ENCODE assay signal across 19 cellular contexts in genomic region chr10:129966370-129966769, GRCh38. TPM values are rescaled to one million over a fixed set of nuclear protein-coding genes. Genes with fewer than 3 reads are reported as not detected.
DNase-seq lines count a peak whose midpoint lies in the region; FAIRE-seq and TF ChIP-seq lines count a peak whose summit lies in the region.
"Had no signal": no experiment of that assay in that cellular context is flagged by ENCODE, and none has a peak within 500 bp of the region (broad histone marks: within the 10 kb centered on the region; RNA-seq: fewer than 3 reads in every experiment).

No MANE protein-coding gene starts in this region.

- no peak overlapping the region for H4K8ac ChIP-seq in mesenchymal stem cell (ENCODE audit: low read length)

- no peak for TF ChIP-seq POLR2A in H54 (IDR thresholded peaks at IDR 0.05; ENCODE audit: low read depth, low read length)

- H2AK5ac ChIP-seq in mesenchymal stem cell (ENCODE audit: low read length, severe bottlenecking) = no peak overlapping the region

- peaks cover 13% of the 10 kb centered on the region for H3K4me1 Mint-ChIP-seq in activated CD4-positive, alpha-beta T cell treated with anti-CD3 and anti-CD28 coated beads, Interleukin-2, amount 10 ng/mL, durations not matched to agents 24 days and 14 days
- peaks cover 22% of the 10 kb centered on the region for H3K4me1 Mint-ChIP-seq in activated T-helper 1 cell treated with anti-CD3 and anti-CD28 coated beads, Interleukin-12 subunit alpha, Interleukin-12 subunit beta, Interleukin-2, Interleukin-4 antibody, amounts not matched to agents 30 ng/mL and 10 ng/mL and 1 ng/mL, durations not matched to agents 14 hours and 24 hours and 36 hours (ENCODE audit: low read depth)

- peaks cover 11% of the 10 kb centered on the region for H3K9me3 Mint-ChIP-seq in activated CD4-positive, alpha-beta T cell treated with anti-CD3 and anti-CD28 coated beads, Interleukin-2, amount 10 ng/mL, durations not matched to agents 24 days and 14 days
- no peaks in the 10 kb centered on the region for H3K9me3 Mint-ChIP-seq in activated T-helper 1 cell treated with anti-CD3 and anti-CD28 coated beads, Interleukin-12 subunit alpha, Interleukin-12 subunit beta, Interleukin-2, Interleukin-4 antibody, amounts not matched to agents 30 ng/mL and 10 ng/mL and 1 ng/mL, durations not matched to agents 14 hours and 24 hours and 36 hours
- H3K9me3 Mint-ChIP-seq: activated B cell treated with CpG ODN at 0.5 μM for 24 hours had no signal

- no peak overlapping the region for H4K91ac ChIP-seq in mesenchymal stem cell (ENCODE audit: low read length)

- H2BK120ac ChIP-seq in mesenchymal stem cell (ENCODE audit: low read depth, low read length) = no peak overlapping the region

- H3K4me3 ChIP-seq in mesenchymal stem cell (ENCODE audit: insufficient read depth in 1 of 2, low read depth in 1 of 2, low read length in 2 of 2) (peak overlapping the region in 1 of 2 experiments; percentile 82), skeletal muscle cell (ENCODE audit: low read depth, low read length) (peak overlapping the region; percentile 17)

- no peak overlapping the region for H3K23ac ChIP-seq in mesenchymal stem cell (ENCODE audit: low read length in 2 of 2)

- peak overlapping the region; percentile 95 for H3K9ac ChIP-seq in mesenchymal stem cell (ENCODE audit: low read length)
- H3K9ac ChIP-seq: BLaER1 had no signal

- H3K27me3 ChIP-seq in mesenchymal stem cell (ENCODE audit: control insufficient read depth in 1 of 2, insufficient read depth in 1 of 2, low read length in 2 of 2) = peaks cover 0 to 85% of the 10 kb centered on the region in 2 experiments

- intact Hi-C loops in activated CD4-positive, alpha-beta T cell treated with anti-CD3 and anti-CD28 coated beads, Interleukin-2, amount 10 ng/mL, durations not matched to agents 24 days and 14 days (cut with micrococcal nuclease) = loop anchor here (5.0 kb wide), 1 partner anchor 934 kb away; no protein-coding TSS in a partner anchor
- intact Hi-C loops in activated T-helper 1 cell treated with anti-CD3 and anti-CD28 coated beads, Interleukin-12 subunit alpha, Interleukin-12 subunit beta, Interleukin-2, Interleukin-4 antibody, amounts not matched to agents 30 ng/mL and 10 ng/mL and 1 ng/mL, durations not matched to agents 14 hours and 24 hours and 36 hours (cut with micrococcal nuclease) = no loop called here

- H3K27ac ChIP-seq in mesenchymal stem cell (ENCODE audit: low read length, poor library complexity, severe bottlenecking) = no peak overlapping the region
- H3K27ac ChIP-seq: BLaER1 had no signal

- H3K36me3 ChIP-seq in mesenchymal stem cell (ENCODE audit: control insufficient read depth in 1 of 2, insufficient read depth in 2 of 2, low read depth in 1 of 2, low read length in 2 of 2) = peaks cover 0 to 16% of the 10 kb centered on the region in 2 experiments
- H3K36me3 ChIP-seq: BLaER1 had no signal

- no peak for DNase-seq in activated CD4-positive, alpha-beta T cell treated with anti-CD3 and anti-CD28 coated beads, Interleukin-2, amount 10 ng/mL, durations not matched to agents 24 days and 14 days
- no peak for DNase-seq in activated CD4-positive, alpha-beta T cell treated with anti-CD3 and anti-CD28 coated beads for 4 hours
- DNase-seq in activated T-helper 1 cell treated with anti-CD3 and anti-CD28 coated beads, Interleukin-12 subunit alpha, Interleukin-12 subunit beta, Interleukin-2, Interleukin-4 antibody, amounts not matched to agents 30 ng/mL and 10 ng/mL and 1 ng/mL, durations not matched to agents 14 hours and 24 hours and 36 hours (ENCODE audit: low spot score) = no peak
- DNase-seq in mesenchymal stem cell = no peak
- DNase-seq in skeletal muscle cell (ENCODE audit: low read depth) = no peak
- no peak for DNase-seq in H54 (ENCODE audit: insufficient read length, low spot score)
- no peak for DNase-seq in NCI-H226
- no peak for DNase-seq in stimulated activated CD8-positive, alpha-beta memory T cell treated with anti-CD3 and anti-CD28 coated beads, Interleukin-4, amount 100 ng/mL, for 48 hours
- DNase-seq: activated B cell treated with CpG ODN at 0.5 μM for 24 hours; activated effector memory CD4-positive, alpha-beta T cell treated with anti-CD3 and anti-CD28 coated beads, Interleukin-2, amount 50 U/mL, for 16 hours; central memory CD4-positive, alpha-beta T cell; NCI-H1105 treated with DMSO at 0.1 percent for 48 hours; NCI-H2171; NCI-H774; stimulated activated CD4-positive, alpha-beta T cell treated with anti-CD3 and anti-CD28 coated beads, Interleukin-4, amount 100 ng/mL, for 4 hours had no signal

- H3K4ac ChIP-seq in mesenchymal stem cell (ENCODE audit: low read depth in 1 of 2, low read length in 2 of 2) = no peak overlapping the region

- H2AFZ ChIP-seq in mesenchymal stem cell (ENCODE audit: low read depth, low read length) = no peak overlapping the region

- no peaks in the 10 kb centered on the region for H3K79me1 ChIP-seq in mesenchymal stem cell (replicated peaks; ENCODE audit: low read length, poor library complexity, severe bottlenecking)

- no peak overlapping the region for H2BK15ac ChIP-seq in mesenchymal stem cell (ENCODE audit: low read depth, poor library complexity, severe bottlenecking)

- H2BK12ac ChIP-seq in mesenchymal stem cell (ENCODE audit: low read length in 2 of 2) = no peak overlapping the region

- no peak overlapping the region for H2BK5ac ChIP-seq in mesenchymal stem cell (ENCODE audit: low read depth, low read length, poor library complexity, severe bottlenecking)

- H3K4me2 ChIP-seq in mesenchymal stem cell (ENCODE audit: low read length, poor library complexity, severe bottlenecking) = no peak overlapping the region

- no peaks in the 10 kb centered on the region for H3K9me3 ChIP-seq in mesenchymal stem cell (ENCODE audit: control insufficient read depth, low read length)

- peaks cover 8% of the 10 kb centered on the region for H3K36me3 Mint-ChIP-seq in activated CD4-positive, alpha-beta T cell treated with anti-CD3 and anti-CD28 coated beads, Interleukin-2, amount 10 ng/mL, durations not matched to agents 24 days and 14 days (ENCODE audit: low read depth)
- H3K36me3 Mint-ChIP-seq in activated T-helper 1 cell treated with anti-CD3 and anti-CD28 coated beads, Interleukin-12 subunit alpha, Interleukin-12 subunit beta, Interleukin-2, Interleukin-4 antibody, amounts not matched to agents 30 ng/mL and 10 ng/mL and 1 ng/mL, durations not matched to agents 14 hours and 24 hours and 36 hours (ENCODE audit: low read depth) = peaks cover 2% of the 10 kb centered on the region

- peaks cover 60% of the 10 kb centered on the region for H3K27me3 Mint-ChIP-seq in activated CD4-positive, alpha-beta T cell treated with anti-CD3 and anti-CD28 coated beads, Interleukin-2, amount 10 ng/mL, durations not matched to agents 24 days and 14 days
- peaks cover 44% of the 10 kb centered on the region for H3K27me3 Mint-ChIP-seq in activated T-helper 1 cell treated with anti-CD3 and anti-CD28 coated beads, Interleukin-12 subunit alpha, Interleukin-12 subunit beta, Interleukin-2, Interleukin-4 antibody, amounts not matched to agents 30 ng/mL and 10 ng/mL and 1 ng/mL, durations not matched to agents 14 hours and 24 hours and 36 hours (ENCODE audit: insufficient read depth)

- peaks cover 52% of the 10 kb centered on the region for H3K4me1 ChIP-seq in mesenchymal stem cell (ENCODE audit: control insufficient read depth, insufficient read depth, low read depth, low read length)

- no peak for FAIRE-seq in H54 (lab: Jason Lieb, UNC)
- FAIRE-seq: A204.1 had no signal

- H3K18ac ChIP-seq in mesenchymal stem cell (ENCODE audit: low read depth in 1 of 2, low read length in 2 of 2) = no peak overlapping the region

- no peak overlapping the region for H3K4me3 Mint-ChIP-seq in activated CD4-positive, alpha-beta T cell treated with anti-CD3 and anti-CD28 coated beads, Interleukin-2, amount 10 ng/mL, durations not matched to agents 24 days and 14 days
- H3K4me3 Mint-ChIP-seq in activated T-helper 1 cell treated with anti-CD3 and anti-CD28 coated beads, Interleukin-12 subunit alpha, Interleukin-12 subunit beta, Interleukin-2, Interleukin-4 antibody, amounts not matched to agents 30 ng/mL and 10 ng/mL and 1 ng/mL, durations not matched to agents 14 hours and 24 hours and 36 hours = no peak overlapping the region
- H3K4me3 Mint-ChIP-seq: activated B cell treated with CpG ODN at 0.5 μM for 24 hours had no signal

- H3K27ac Mint-ChIP-seq in activated CD4-positive, alpha-beta T cell treated with anti-CD3 and anti-CD28 coated beads, Interleukin-2, amount 10 ng/mL, durations not matched to agents 24 days and 14 days = peak overlapping the region; percentile 8
- peak overlapping the region; percentile 44 for H3K27ac Mint-ChIP-seq in activated T-helper 1 cell treated with anti-CD3 and anti-CD28 coated beads, Interleukin-12 subunit alpha, Interleukin-12 subunit beta, Interleukin-2, Interleukin-4 antibody, amounts not matched to agents 30 ng/mL and 10 ng/mL and 1 ng/mL, durations not matched to agents 14 hours and 24 hours and 36 hours

- no peak overlapping the region for H3K14ac ChIP-seq in mesenchymal stem cell (ENCODE audit: low read length in 2 of 2)

- 10% methylated on average over 11 of the region's 11 CpGs for WGBS in mesenchymal stem cell

RNA-seq across cellular contexts. Expression of gene EBF3, which starts 2.3 kb away (rescaled TPM):
- total RNA-seq in activated CD4-positive, alpha-beta T cell treated with anti-CD3 and anti-CD28 coated beads, Interleukin-2, amount 10 ng/mL, durations not matched to agents 24 days and 14 days = not detected in 2 replicates
- not detected in 2 replicates for total RNA-seq in activated T-helper 1 cell treated with anti-CD3 and anti-CD28 coated beads, Interleukin-12 subunit alpha, Interleukin-12 subunit beta, Interleukin-2, Interleukin-4 antibody, amounts not matched to agents 30 ng/mL and 10 ng/mL and 1 ng/mL, durations not matched to agents 14 hours and 24 hours and 36 hours
- polyA plus RNA-seq in mesenchymal stem cell (2013, experiment 1 of 2) = 1.5 TPM
- polyA plus RNA-seq in mesenchymal stem cell (2013, experiment 2 of 2) = 1.2 TPM
- total RNA-seq: activated B cell treated with CpG ODN at 0.5 μM for 24 hours; activated CD8-positive, alpha-beta memory T cell treated with anti-CD3 and anti-CD28 coated beads for 36 hours; HT-29 had no signal
